Comparison of ENCODE assay signal across 17 cellular contexts in the genomic region with DNA sequence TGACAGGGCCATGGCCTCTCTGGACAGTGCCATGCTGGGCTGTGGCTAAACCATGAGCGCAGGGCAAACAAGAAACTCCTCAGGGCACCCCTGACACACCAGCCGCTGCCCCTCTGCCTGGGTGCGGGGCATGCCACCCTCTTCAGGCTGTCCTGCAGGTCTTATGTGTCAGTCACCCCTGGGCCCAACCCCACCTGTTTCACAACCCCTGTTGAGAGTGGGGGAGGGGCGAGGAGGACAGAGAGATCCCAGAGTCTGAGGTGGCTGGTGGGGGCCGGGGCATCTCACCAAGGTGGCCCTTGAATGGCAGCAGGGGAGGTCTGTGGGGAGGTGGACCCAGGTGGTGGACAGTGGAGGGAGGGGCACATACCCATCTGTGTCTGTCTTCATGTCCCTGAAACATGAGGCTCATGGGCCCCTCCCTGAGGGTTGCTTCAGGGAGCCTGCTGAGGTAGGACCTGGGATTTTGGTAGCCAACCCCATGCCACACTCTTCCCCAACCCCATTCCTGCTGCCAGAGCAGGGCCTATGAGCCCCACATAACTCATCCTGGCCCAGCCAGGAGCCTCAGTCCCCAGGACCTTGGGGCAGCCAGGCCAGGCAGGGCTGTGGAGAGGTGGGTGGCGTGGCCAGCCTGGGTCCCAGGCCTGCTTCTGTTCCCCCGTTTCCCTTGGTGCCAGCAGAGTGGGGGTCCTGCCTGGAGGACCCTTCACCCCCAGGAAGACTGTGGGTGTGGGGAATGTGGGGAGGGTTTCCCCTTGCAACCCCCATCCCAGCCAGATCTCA. TPM values are rescaled to one million over a fixed set of nuclear protein-coding genes. Genes with fewer than 3 reads are reported as not detected.
"Had no signal": no experiment of that assay in that cellular context is flagged by ENCODE, and none has a peak within 500 bp of the region (broad histone marks: within the 10 kb centered on the region; RNA-seq: fewer than 3 reads in every experiment).

No MANE protein-coding gene starts in this region.

- H3K9me3 Mint-ChIP-seq: activated T-helper 17 cell treated with anti-CD3 and anti-CD28 coated beads, Interleukin-2, amount 50 U/mL, for 72 hours; natural killer cell treated with Interleukin-12 subunit alpha and Interleukin-12 subunit beta and Interleukin-15 and Interleukin-18, amount 100 ng/mL, for 72 hours; T-helper 2 cell treated with Interferon-gamma antibody and Interleukin-4, amounts not matched to agents 5 μg/mL and 100 μg/mL, for 36 hours had no signal

- H3K4me3 ChIP-seq: left ventricle myocardium inferior, right atrium auricular region had no signal

- H3K27me3 Mint-ChIP-seq: activated T-helper 17 cell treated with anti-CD3 and anti-CD28 coated beads, Interleukin-2, amount 50 U/mL, for 72 hours; natural killer cell treated with Interleukin-12 subunit alpha and Interleukin-12 subunit beta and Interleukin-15 and Interleukin-18, amount 100 ng/mL, for 72 hours had no signal

- H3K4me1 Mint-ChIP-seq: activated T-helper 17 cell treated with anti-CD3 and anti-CD28 coated beads, Interleukin-2, amount 50 U/mL, for 72 hours had no signal

- H3K9me3 ChIP-seq: left ventricle myocardium inferior, right atrium auricular region had no signal

- H3K4me3 Mint-ChIP-seq: activated T-helper 17 cell treated with anti-CD3 and anti-CD28 coated beads, Interleukin-2, amount 50 U/mL, for 72 hours; T-helper 2 cell treated with Interferon-gamma antibody and Interleukin-4, amounts not matched to agents 5 μg/mL and 100 μg/mL, for 36 hours had no signal

- H3K36me3 Mint-ChIP-seq: natural killer cell treated with Interleukin-12 subunit alpha and Interleukin-12 subunit beta and Interleukin-15 and Interleukin-18, amount 100 ng/mL, for 72 hours had no signal

- DNase-seq: activated CD4-positive, CD25-positive, alpha-beta regulatory T cell treated with anti-CD3 and anti-CD28 coated beads, Interleukin-2, amount 50 U/mL, for 72 hours; activated naive CD4-positive, alpha-beta T cell treated with Interleukin-2 at 50 U/mL for 16 hours; hippocampal formation; left ventricle myocardium inferior; mesendoderm; occipital lobe; small intestine; stimulated activated CD4-positive, alpha-beta T cell treated with anti-CD3 and anti-CD28 coated beads, Interleukin-4, amount 100 ng/mL, for 4 hours; stimulated activated naive CD8-positive, alpha-beta T cell treated with anti-CD3 and anti-CD28 coated beads, Interleukin-15, Interleukin-2, amounts not matched to agents 100 U/mL and 50 U/mL, for 24 hours; SW 1271; trophoblast cell had no signal

- H3K27me3 ChIP-seq: right atrium auricular region had no signal

- H3K27ac Mint-ChIP-seq: T-helper 2 cell treated with Interferon-gamma antibody and Interleukin-4, amounts not matched to agents 5 μg/mL and 100 μg/mL, for 36 hours had no signal

- H3K27ac ChIP-seq: right atrium auricular region had no signal

- ATAC-seq: activated T-helper 17 cell treated with anti-CD3 and anti-CD28 coated beads, Interleukin-2, amount 50 U/mL, for 72 hours; natural killer cell treated with Interleukin-12 subunit alpha and Interleukin-12 subunit beta and Interleukin-15 and Interleukin-18, amount 100 ng/mL, for 72 hours; stimulated activated naive CD8-positive, alpha-beta T cell treated with anti-CD3 and anti-CD28 coated beads, Interleukin-15, Interleukin-2, amounts not matched to agents 100 U/mL and 50 U/mL, for 24 hours had no signal

RNA-seq across cellular contexts. Expression of gene STAB1, which starts 1.7 kb away (rescaled TPM):
- total RNA-seq: activated CD8-positive, alpha-beta memory T cell treated with anti-CD3 and anti-CD28 coated beads for 36 hours had no signal
- polyA plus RNA-seq: keratinocyte had no signal

RNA-seq across cellular contexts. Expression of gene TNNC1, which starts 39.6 kb away (rescaled TPM):
- total RNA-seq: natural killer cell treated with Interleukin-12 subunit alpha and Interleukin-12 subunit beta and Interleukin-15 and Interleukin-18, amount 100 ng/mL, for 72 hours; occipital lobe had no signal
